ENCODE assay signal across 2 cellular contexts in genomic region chr3:164723396-164723795, GRCh38.
TF ChIP-seq lines count a peak whose summit lies in the region.

No MANE protein-coding gene starts in this region.

TF ChIP-seq in GM23338, 12 proteins besides CTCF, POLR2A, EP300 and RAD21:
- no peak for TF ChIP-seq ZNF462 (CRISPR knock-in tag; IDR thresholded peaks at IDR 0.05)
- no peak for TF ChIP-seq POLR2AphosphoS5 (IDR thresholded peaks at IDR 0.05; ENCODE audit: low read depth)
- no peak for TF ChIP-seq STAT1 (IDR thresholded peaks at IDR 0.05; ENCODE audit: unreplicated experiment)
- no peak for TF ChIP-seq NANOG (IDR thresholded peaks at IDR 0.05; ENCODE audit: borderline replicate concordance)
- no peak for TF ChIP-seq CREB1 (CRISPR knock-in tag; IDR thresholded peaks at IDR 0.05; ENCODE audit: low read depth)
- TF ChIP-seq ETS1 (IDR thresholded peaks at IDR 0.05), result no peak
- TF ChIP-seq ZNF331 (CRISPR knock-in tag; IDR thresholded peaks at IDR 0.05; ENCODE audit: low read depth), result no peak
- no peak for TF ChIP-seq ZNF114 (CRISPR knock-in tag; IDR thresholded peaks at IDR 0.05)
- TF ChIP-seq EZH2 (IDR thresholded peaks at IDR 0.05; ENCODE audit: low read depth, unreplicated experiment), result no peak
- TF ChIP-seq REST (IDR thresholded peaks at IDR 0.05; ENCODE audit: unreplicated experiment), result no peak
- TF ChIP-seq JUNB (IDR thresholded peaks at IDR 0.05; ENCODE audit: unreplicated experiment), result no peak
- TF ChIP-seq EZH2phosphoT487 (IDR thresholded peaks at IDR 0.05; ENCODE audit: unreplicated experiment), result no peak

TF ChIP-seq in H1, 55 proteins besides CTCF, POLR2A, EP300 and RAD21:
- TF ChIP-seq CREB1 (IDR thresholded peaks at IDR 0.05) (no peak), RBBP5 (IDR thresholded peaks at IDR 0.05; ENCODE audit: borderline replicate concordance, low read depth, low read length) (no peak), TEAD4 (IDR thresholded peaks at IDR 0.05; ENCODE audit: low read depth, low read length) (no peak), BACH1 (IDR thresholded peaks at IDR 0.05; ENCODE audit: low read length) (no peak), TAF1 (IDR thresholded peaks at IDR 0.05; ENCODE audit: low read depth, low read length) (no peak), JUND (IDR thresholded peaks at IDR 0.05; ENCODE audit: low read length) (no peak), EGR1 (IDR thresholded peaks at IDR 0.05; ENCODE audit: borderline replicate concordance, low read depth, low read length) (no peak), TCF12 (IDR thresholded peaks at IDR 0.05; ENCODE audit: low read depth, low read length) (no peak), ATF3 (IDR thresholded peaks at IDR 0.05; ENCODE audit: insufficient read depth, low read depth, low read length) (no peak), NANOG (IDR thresholded peaks at IDR 0.05; ENCODE audit: insufficient read depth, low read depth, low read length, poor library complexity, severe bottlenecking) (no peak)
